Comparison of ENCODE assay signal across 16 cellular contexts in genomic region chr5:43649256-43649655, GRCh38. TPM values are rescaled to one million over a fixed set of nuclear protein-coding genes. Genes with fewer than 3 reads are reported as not detected.
DNase-seq lines count a peak whose midpoint lies in the region; TF ChIP-seq lines count a peak whose summit lies in the region.
"Had no signal": no experiment of that assay in that cellular context is flagged by ENCODE, and none has a peak within 500 bp of the region (broad histone marks: within the 10 kb centered on the region; RNA-seq: fewer than 3 reads in every experiment).

No MANE protein-coding gene starts in this region.

- TF ChIP-seq CTCF in cardiac fibroblast (IDR thresholded peaks at IDR 0.05; ENCODE audit: low read depth, low read length) = no peak
- no peak for TF ChIP-seq CTCF in esophagus muscularis mucosa (IDR thresholded peaks at IDR 0.05)
- no peak for TF ChIP-seq CTCF in colonic mucosa (IDR thresholded peaks at IDR 0.05)

- intact Hi-C loops in esophagus muscularis mucosa (cut with DNase I) (no loop called here), colonic mucosa (cut with DNase I) (no loop called here)

- DNase-seq in HT1080 (ENCODE audit: low read depth) (peak; percentile 51), cardiac fibroblast (ENCODE audit: low read depth in 2 of 2) (peak; percentile 53 to 77), iris pigment epithelial cell (ENCODE audit: low read depth) (peak; percentile 80), stromal cell of bone marrow (ENCODE audit: low read depth) (peak; percentile 86), NCI-H1105 treated with DMSO at 0.1 percent for 48 hours (lab: John Stamatoyannopoulos, UW) (no peak), esophagus muscularis mucosa (ENCODE audit: extremely low spot score) (no peak), colonic mucosa (no peak), NCI-H526 (lab: John Stamatoyannopoulos, UW) (no peak)
- DNase-seq: activated CD4-positive, alpha-beta T cell treated with anti-CD3 and anti-CD28 coated beads, Interleukin-2, amount 10 ng/mL, durations not matched to agents 24 days and 14 days; activated T-cell treated with anti-CD3 and anti-CD28 coated beads, Interleukin-2, amount 50 U/mL, for 48 hours; CD4-positive, CD25-positive, alpha-beta regulatory T cell; Kasumi-1; NCI-H1694 treated with DMSO at 0.1 percent for 48 hours; NCI-H748 treated with DMSO at 0.1 percent for 48 hours; stimulated activated CD4-positive, alpha-beta T cell treated with anti-CD3 and anti-CD28 coated beads, Interleukin-15, amount 100 ng/mL, for 24 hours had no signal

- H3K9me3 ChIP-seq in esophagus muscularis mucosa (no peaks in the 10 kb centered on the region), colonic mucosa (no peaks in the 10 kb centered on the region)

- H3K36me3 ChIP-seq in esophagus muscularis mucosa (peaks cover 28 to 94% (median 70%) of the 10 kb centered on the region in 4 donors), colonic mucosa (no peaks in the 10 kb centered on the region)

- H3K4me1 ChIP-seq in esophagus muscularis mucosa = peaks cover 0 to 10% (median 2%) of the 10 kb centered on the region in 4 donors
- no peaks in the 10 kb centered on the region for H3K4me1 ChIP-seq in colonic mucosa
- H3K4me1 ChIP-seq: parathyroid adenoma had no signal

- no peak for TF ChIP-seq POLR2A in esophagus muscularis mucosa (IDR thresholded peaks at IDR 0.05; ENCODE audit: low read depth)

- no peak for TF ChIP-seq EP300 in esophagus muscularis mucosa (IDR thresholded peaks at IDR 0.05)

- WGBS in esophagus muscularis mucosa = 40% methylated on average over 2 of the region's 2 CpGs

- H3K4me3 ChIP-seq in cardiac fibroblast (replicated peaks in 1 of 2; ENCODE audit: low read depth in 2 of 2, low read length in 2 of 2) (no peak overlapping the region), esophagus muscularis mucosa (no peak overlapping the region), colonic mucosa (no peak overlapping the region)

- no peak overlapping the region for H3K9ac ChIP-seq in colonic mucosa (ENCODE audit: low read depth in 2 of 2, low read length in 2 of 2)
- H3K9ac ChIP-seq: parathyroid adenoma had no signal

- H3K27me3 ChIP-seq in esophagus muscularis mucosa = no peaks in the 10 kb centered on the region
- no peaks in the 10 kb centered on the region for H3K27me3 ChIP-seq in colonic mucosa

- H3K27ac ChIP-seq in esophagus muscularis mucosa (replicated peaks in 1 of 4) (no peak overlapping the region), colonic mucosa (no peak overlapping the region)
- H3K27ac ChIP-seq: parathyroid adenoma had no signal

RNA-seq across cellular contexts. Expression of gene NNT, which starts 46.3 kb away (rescaled TPM):
- 22.0 and 22.5 TPM in 2 replicates for total RNA-seq in HT1080 (2014; rRNA removed; shearing (Covaris generic))
- 11.2 and 17.9 TPM in 2 replicates for polyA plus RNA-seq in HT1080 (2015; cell fraction: cytosol; rRNA removed)
- 38.3 and 41.1 TPM in 2 replicates for polyA plus RNA-seq in HT1080 (2015; cell fraction: nucleus; rRNA removed)
- 10 to 100 TPM; 49.0 to 90.1 (median 70.3) TPM for total RNA-seq in esophagus muscularis mucosa
- 100 to 1,000 TPM in 1 of 2 donors, 10 to 100 TPM in 1; 81.3 to 148 TPM for total RNA-seq in colonic mucosa

Comparison
In these comparisons a context has a peak if more than half of its experiments do, and no peak if none do; other contexts are left out.
1. DNase-seq: peak in HT1080 (single experiment), cardiac fibroblast (2 of 2), iris pigment epithelial cell (single experiment) and stromal cell of bone marrow (single experiment); none in NCI-H1105 treated with DMSO at 0.1 percent for 48 hours (single experiment), esophagus muscularis mucosa (single experiment), colonic mucosa (single experiment) and NCI-H526 (0 of 2).